Comparison of ENCODE assay signal across 19 cellular contexts in genomic region chr2:96153991-96154431, GRCh38. TPM values are rescaled to one million over a fixed set of nuclear protein-coding genes. Genes with fewer than 3 reads are reported as not detected.
DNase-seq lines count a peak whose midpoint lies in the region; ATAC-seq and FAIRE-seq lines count a peak whose summit lies in the region.
"Had no signal": no experiment of that assay in that cellular context is flagged by ENCODE, and none has a peak within 500 bp of the region (broad histone marks: within the 10 kb centered on the region; RNA-seq: fewer than 3 reads in every experiment).

No MANE protein-coding gene starts in this region.

- H3K9me3 Mint-ChIP-seq in activated CD4-positive, alpha-beta T cell treated with anti-CD3 and anti-CD28 coated beads for 36 hours (ENCODE audit: low read depth), result no peaks in the 10 kb centered on the region
- H3K9me3 Mint-ChIP-seq: activated naive CD4-positive, alpha-beta T cell treated with anti-CD3 and anti-CD28 coated beads, Interleukin-2, amount 50 U/mL, for 24 hours; CD14-positive monocyte; T-cell had no signal

- peak; percentile 13 for FAIRE-seq in HTR-8/SVneo (lab: Jason Lieb, UNC)

- H3K4me1 Mint-ChIP-seq in activated CD4-positive, alpha-beta T cell treated with anti-CD3 and anti-CD28 coated beads for 36 hours, result peaks cover 92% of the 10 kb centered on the region

- no peaks in the 10 kb centered on the region for H3K27me3 Mint-ChIP-seq in activated CD4-positive, alpha-beta T cell treated with anti-CD3 and anti-CD28 coated beads for 36 hours
- H3K27me3 Mint-ChIP-seq: activated naive CD4-positive, alpha-beta T cell treated with anti-CD3 and anti-CD28 coated beads, Interleukin-2, amount 50 U/mL, for 24 hours; T-cell had no signal

- H3K4me3 Mint-ChIP-seq in activated CD4-positive, alpha-beta T cell treated with anti-CD3 and anti-CD28 coated beads for 36 hours, result no peak overlapping the region
- H3K4me3 Mint-ChIP-seq: activated naive CD4-positive, alpha-beta T cell treated with anti-CD3 and anti-CD28 coated beads, Interleukin-2, amount 50 U/mL, for 24 hours; CD14-positive monocyte; T-cell had no signal

- H3K27ac Mint-ChIP-seq in activated CD4-positive, alpha-beta T cell treated with anti-CD3 and anti-CD28 coated beads for 36 hours, result peak overlapping the region; percentile 67

- POLR2A ChIA-PET in activated CD4-positive, alpha-beta T cell treated with anti-CD3 and anti-CD28 coated beads for 36 hours (lab: Charles Lee), result interaction anchor here (1.0 kb wide), 1 partner anchor 10 kb away, joined by 3 read pairs; no protein-coding TSS in a partner anchor

- ATAC-seq in activated CD4-positive, alpha-beta T cell treated with anti-CD3 and anti-CD28 coated beads for 36 hours, result no peak
- no peak for ATAC-seq in sciatic nerve
- ATAC-seq in GM21786 (IDR thresholded peaks at IDR 0.05; ENCODE audit: unreplicated experiment), result no peak
- ATAC-seq: activated CD4-positive, CD25-positive, alpha-beta regulatory T cell treated with anti-CD3 and anti-CD28 coated beads, Interleukin-2, amount 50 U/mL, for 24 hours; T-cell had no signal

- intact Hi-C loops in activated CD4-positive, alpha-beta T cell treated with anti-CD3 and anti-CD28 coated beads for 36 hours (cut with DNase I, micrococcal nuclease), result no loop called here
- intact Hi-C loops in sciatic nerve (cut with DNase I), result no loop called here

- CTCF ChIA-PET in activated CD4-positive, alpha-beta T cell treated with anti-CD3 and anti-CD28 coated beads for 36 hours (lab: Charles Lee), result interaction anchor here (1.2 kb wide), 1 partner anchor 10 kb away, joined by 4 read pairs; no protein-coding TSS in a partner anchor

- H3K36me3 Mint-ChIP-seq in activated CD4-positive, alpha-beta T cell treated with anti-CD3 and anti-CD28 coated beads for 36 hours (ENCODE audit: low read depth), result no peaks in the 10 kb centered on the region
- H3K36me3 Mint-ChIP-seq: activated naive CD4-positive, alpha-beta T cell treated with anti-CD3 and anti-CD28 coated beads, Interleukin-2, amount 50 U/mL, for 24 hours; CD14-positive monocyte; T-cell had no signal

- peak; percentile 33 for DNase-seq in activated CD4-positive, alpha-beta T cell treated with anti-CD3 and anti-CD28 coated beads for 36 hours
- DNase-seq in activated CD4-positive, alpha-beta T cell treated with anti-CD3 and anti-CD28 coated beads for 48 hours, result no peak
- DNase-seq in HTR-8/SVneo (ENCODE audit: insufficient read length, low spot score) (no peak), ecto neural progenitor cell (ENCODE audit: low spot score) (peak; percentile 45), sciatic nerve (ENCODE audit: low spot score) (peak; percentile 30), cerebellum (ENCODE audit: low spot score) (no peak), iPS-NIHi11 (ENCODE audit: low spot score) (no peak)
- DNase-seq: activated CD8-positive, alpha-beta memory T cell treated with anti-CD3 and anti-CD28 coated beads, Interleukin-2, amount 50 U/mL, for 4 hours; EL; foreskin fibroblast; mesenchymal stem cell; substantia nigra had no signal

RNA-seq across cellular contexts. Expression of gene DUSP2, which starts 8.8 kb away (rescaled TPM):
- 100 to 1,000 TPM; 248 to 407 TPM for total RNA-seq in activated CD4-positive, alpha-beta T cell treated with anti-CD3 and anti-CD28 coated beads for 36 hours
- total RNA-seq in sciatic nerve, result 7.3 TPM
- 4.1 TPM for total RNA-seq in cerebellum

RNA-seq across cellular contexts. Expression of gene ASTL, which starts 15.7 kb away (rescaled TPM):
- total RNA-seq in activated CD4-positive, alpha-beta T cell treated with anti-CD3 and anti-CD28 coated beads for 36 hours, result 1 to 10 TPM; 2.5 to 2.8 TPM
- total RNA-seq in sciatic nerve, result 0.31 TPM
- total RNA-seq in cerebellum, result not detected
- total RNA-seq: A172, Peyer's patch had no signal

RNA-seq across cellular contexts. Expression of gene ADRA2B, which starts 37.6 kb away (rescaled TPM):
- under 1 TPM; 0.30 to 0.54 TPM for total RNA-seq in activated CD4-positive, alpha-beta T cell treated with anti-CD3 and anti-CD28 coated beads for 36 hours
- total RNA-seq in sciatic nerve, result 3.2 TPM
- total RNA-seq in cerebellum, result not detected
- total RNA-seq: A172 had no signal

RNA-seq across cellular contexts. Expression of gene STARD7, which starts 54.6 kb away (rescaled TPM):
- 100 to 1,000 TPM; 151 to 173 TPM for total RNA-seq in activated CD4-positive, alpha-beta T cell treated with anti-CD3 and anti-CD28 coated beads for 36 hours
- 72.5 TPM for total RNA-seq in sciatic nerve
- total RNA-seq in cerebellum, result 121 TPM

Comparison
In these comparisons a context has a peak if more than half of its experiments do, and no peak if none do; other contexts are left out.
1. DNase-seq: peak in activated CD4-positive, alpha-beta T cell treated with anti-CD3 and anti-CD28 coated beads for 36 hours (single experiment), ecto neural progenitor cell (single experiment) and sciatic nerve (single experiment); none in activated CD4-positive, alpha-beta T cell treated with anti-CD3 and anti-CD28 coated beads for 48 hours (single experiment), HTR-8/SVneo (single experiment), cerebellum (single experiment) and iPS-NIHi11 (single experiment).
2. RNA of gene DUSP2, which starts 8.8 kb away (total RNA-seq): 248 to 407 TPM in activated CD4-positive, alpha-beta T cell treated with anti-CD3 and anti-CD28 coated beads for 36 hours; 7.3 TPM in sciatic nerve (single experiment) and 4.1 TPM in cerebellum (single experiment); every median in the first group is over 10 times any median in the second.